In genomic region chr2:6832995-6833604, GRCh38 we compare ENCODE assay signal across 26 cellular contexts. TPM values are rescaled to one million over a fixed set of nuclear protein-coding genes. Genes with fewer than 3 reads are reported as not detected.
DNase-seq lines count a peak whose midpoint lies in the region; ATAC-seq, FAIRE-seq and TF ChIP-seq lines count a peak whose summit lies in the region.
"Had no signal": no experiment of that assay in that cellular context is flagged by ENCODE, and none has a peak within 500 bp of the region (broad histone marks: within the 10 kb centered on the region; RNA-seq: fewer than 3 reads in every experiment).

No MANE protein-coding gene starts in this region.

- no peaks in the 10 kb centered on the region for H3K9me2 ChIP-seq in MM.1S (replicated peaks; ENCODE audit: insufficient read depth, low read length)

- BruUV-seq in K562 (replicated peaks; lab: Mats Ljungman, UMichigan), result no TSS peak

- H3K4me1 Mint-ChIP-seq in activated naive CD4-positive, alpha-beta T cell treated with anti-CD3 and anti-CD28 coated beads, Interleukin-2, amount 50 U/mL, for 24 hours, result peaks cover 22% of the 10 kb centered on the region
- H3K4me1 Mint-ChIP-seq in stimulated activated naive B cell treated with anti-CD40 and anti-IgM and Interleukin-4, amounts not matched to agents 10 μg/mL and 1 μg/mL and 100 μg/mL, for 72 hours, result no peaks in the 10 kb centered on the region

- H3K4me3 ChIP-seq in MM.1S (ENCODE audit: low read length), result no peak overlapping the region
- H3K4me3 ChIP-seq in K562, result no peak overlapping the region
- H3K4me3 ChIP-seq: dorsolateral prefrontal cortex, MG63, mucosa of descending colon, skin epidermis, upper lobe of right lung had no signal

- ATAC-seq in K562, result no peak
- no peak for ATAC-seq in stimulated activated naive B cell treated with anti-CD40 and anti-IgM and Interleukin-4, amounts not matched to agents 10 μg/mL and 1 μg/mL and 100 μg/mL, for 72 hours (replicated peaks)
- no peak for ATAC-seq in esophagus mucosa
- ATAC-seq: left ventricle myocardium superior, mucosa of descending colon, SK-N-SH treated with all-trans-retinoic acid at 6 μM for 48 hours, upper lobe of right lung had no signal

- H3K27ac ChIP-seq in MM.1S (ENCODE audit: low read length) (no peak overlapping the region), K562 (ENCODE audit: extremely low read depth, low read depth, low read length) (no peak overlapping the region)
- H3K27ac ChIP-seq: dorsolateral prefrontal cortex, HL-60, neutrophil, RWPE1, skin epidermis, upper lobe of right lung had no signal

- H3K27me3 ChIP-seq in MM.1S (replicated peaks; ENCODE audit: insufficient read depth, low read length) (no peaks in the 10 kb centered on the region), K562 (ENCODE audit: control insufficient read depth in 2 of 2, insufficient read depth in 2 of 2, low read length in 2 of 2) (no peaks in the 10 kb centered on the region)
- H3K27me3 ChIP-seq: dorsolateral prefrontal cortex, MG63, neutrophil, upper lobe of right lung had no signal

- peaks cover 33% of the 10 kb centered on the region for H3K36me3 Mint-ChIP-seq in activated naive CD4-positive, alpha-beta T cell treated with anti-CD3 and anti-CD28 coated beads, Interleukin-2, amount 50 U/mL, for 24 hours
- peaks cover 6 to 18% of the 10 kb centered on the region in 2 donors for H3K36me3 Mint-ChIP-seq in stimulated activated naive B cell treated with anti-CD40 and anti-IgM and Interleukin-4, amounts not matched to agents 10 μg/mL and 1 μg/mL and 100 μg/mL, for 72 hours

- 0 out of 2 replicates have a peak overlapping the region, but pooled peaks have one; percentile 2 for H3K4me2 ChIP-seq in MM.1S (ENCODE audit: low read depth, low read length)
- H3K4me2 ChIP-seq in K562 (ENCODE audit: insufficient read depth, low read length), result no peak overlapping the region

- no peak for TF ChIP-seq POLR2A in K562 (conservative IDR thresholded peaks at IDR 0.05)

- intact Hi-C loops in K562 (cut with micrococcal nuclease), result no loop called here

- no peak for DNase-seq in activated naive CD4-positive, alpha-beta T cell (lab: John Stamatoyannopoulos, UW)
- DNase-seq in MM.1S (no peak), K562 (ENCODE audit: extremely low read depth in 1 of 4, low spot score in 3 of 4) (no peak), D721Med (ENCODE audit: insufficient read length, low spot score) (no peak), GM19238 (ENCODE audit: insufficient read length, low spot score) (no peak)
- DNase-seq in stimulated activated naive B cell treated with anti-CD40 and anti-IgM and Interleukin-4, amounts not matched to agents 10 μg/mL and 1 μg/mL and 100 μg/mL, for 72 hours, result no peak
- DNase-seq: activated CD4-positive, alpha-beta T cell treated with anti-CD3 and anti-CD28 coated beads for 1 hour; amygdala; dorsolateral prefrontal cortex; left ventricle myocardium superior; MG63; mucosa of descending colon; NCI-H1436 treated with DMSO at 0.1 percent for 48 hours; NCI-H2171 treated with DMSO at 0.1 percent for 48 hours; NCI-H526 treated with DMSO at 0.1 percent for 48 hours; stimulated activated CD4-positive, alpha-beta T cell treated with anti-CD3 and anti-CD28 coated beads, Interleukin-4, amount 100 ng/mL, for 1 hour; upper lobe of right lung had no signal

- H3K9ac ChIP-seq in MM.1S (ENCODE audit: low read length) (no peak overlapping the region), K562 (ENCODE audit: insufficient read depth in 1 of 2, low read depth in 2 of 2, low read length in 2 of 2) (no peak overlapping the region)

- in situ Hi-C loops in K562 (cut with MboI), result loop anchor here (25.0 kb wide), 1 partner anchor 179 kb away; no protein-coding TSS in a partner anchor

- no peaks in the 10 kb centered on the region for H3F3A ChIP-seq in MM.1S (ENCODE audit: insufficient read depth, low read length)

- no peak for TF ChIP-seq RAD21 in K562 (CRISPR knock-in tag; conservative IDR thresholded peaks at IDR 0.05 in 1 of 2, IDR thresholded peaks at IDR 0.05 in 1 of 2)

- peaks cover 42% of the 10 kb centered on the region for H3K9me3 Mint-ChIP-seq in activated naive CD4-positive, alpha-beta T cell treated with anti-CD3 and anti-CD28 coated beads, Interleukin-2, amount 50 U/mL, for 24 hours
- H3K9me3 Mint-ChIP-seq in stimulated activated naive B cell treated with anti-CD40 and anti-IgM and Interleukin-4, amounts not matched to agents 10 μg/mL and 1 μg/mL and 100 μg/mL, for 72 hours, result peaks cover 24 to 29% of the 10 kb centered on the region in 2 donors

- FAIRE-seq in K562 (lab: Jason Lieb, UNC) (no peak), D721Med (lab: Jason Lieb, UNC) (no peak)
- FAIRE-seq: GM18507, TTC549 had no signal

- no peaks in the 10 kb centered on the region for H3K4me1 ChIP-seq in MM.1S (ENCODE audit: low read length)
- peaks cover 0 to 6% of the 10 kb centered on the region in 2 experiments; a peak in 1 of 5 replicates for H3K4me1 ChIP-seq in K562 (replicated peaks in 1 of 2; ENCODE audit: control insufficient read depth in 2 of 2, insufficient read depth in 2 of 2, low read length in 2 of 2)
- H3K4me1 ChIP-seq: upper lobe of right lung had no signal

- CTCF ChIA-PET in K562 (lab: Yijun Ruan, JAX; ENCODE audit: low intra/inter-chr PET ratio), result no interaction called here

- TF ChIP-seq CTCF in MM.1S (IDR thresholded peaks at IDR 0.05; ENCODE audit: low read length), result no peak
- no peak for TF ChIP-seq CTCF in K562 (IDR thresholded peaks at IDR 0.05 in 2 of 3, conservative IDR thresholded peaks at IDR 0.05 in 1 of 3; ENCODE audit: insufficient read depth in 2 of 3, low read depth in 1 of 3, low read length in 3 of 3)
- no peak for TF ChIP-seq CTCF in D721Med (IDR thresholded peaks at IDR 0.05; ENCODE audit: insufficient read depth, missing control alignments)

- H3K9me3 ChIP-seq in MM.1S (replicated peaks; ENCODE audit: insufficient read depth, low read length) (no peaks in the 10 kb centered on the region), K562 (replicated peaks; ENCODE audit: control insufficient read depth, insufficient read depth, low read depth, low read length) (peaks cover 4% of the 10 kb centered on the region)
- H3K9me3 ChIP-seq: neutrophil, upper lobe of right lung had no signal

- peak overlapping the region; percentile 66 for H3K27ac Mint-ChIP-seq in activated naive CD4-positive, alpha-beta T cell treated with anti-CD3 and anti-CD28 coated beads, Interleukin-2, amount 50 U/mL, for 24 hours
- peak overlapping the region; percentile 84 for H3K27ac Mint-ChIP-seq in stimulated activated naive B cell treated with anti-CD40 and anti-IgM and Interleukin-4, amounts not matched to agents 10 μg/mL and 1 μg/mL and 100 μg/mL, for 72 hours

- POLR2A ChIA-PET in K562 (lab: Yijun Ruan, JAX), result interaction anchor here (0.7 kb wide), 1 partner anchor 51 kb away, joined by 3 read pairs; no protein-coding TSS in a partner anchor

- H3K9me1 ChIP-seq in K562 (ENCODE audit: control insufficient read depth, insufficient read depth, low read length), result no peaks in the 10 kb centered on the region

- no peaks in the 10 kb centered on the region for H3K79me2 ChIP-seq in MM.1S (ENCODE audit: low read length)
- H3K79me2 ChIP-seq in K562 (ENCODE audit: control insufficient read depth, insufficient read depth, low read length), result no peaks in the 10 kb centered on the region

- H2AFZ ChIP-seq in MM.1S (ENCODE audit: low read length) (no peak overlapping the region), K562 (ENCODE audit: low read depth, low read length) (no peak overlapping the region)

- H3K27me3 Mint-ChIP-seq in activated naive CD4-positive, alpha-beta T cell treated with anti-CD3 and anti-CD28 coated beads, Interleukin-2, amount 50 U/mL, for 24 hours, result no peaks in the 10 kb centered on the region
- H3K27me3 Mint-ChIP-seq in stimulated activated naive B cell treated with anti-CD40 and anti-IgM and Interleukin-4, amounts not matched to agents 10 μg/mL and 1 μg/mL and 100 μg/mL, for 72 hours, result no peaks in the 10 kb centered on the region

- H3K4me3 Mint-ChIP-seq in activated naive CD4-positive, alpha-beta T cell treated with anti-CD3 and anti-CD28 coated beads, Interleukin-2, amount 50 U/mL, for 24 hours, result peak overlapping the region; percentile 49
- H3K4me3 Mint-ChIP-seq in stimulated activated naive B cell treated with anti-CD40 and anti-IgM and Interleukin-4, amounts not matched to agents 10 μg/mL and 1 μg/mL and 100 μg/mL, for 72 hours, result peak overlapping the region in 1 of 2 donors; percentile 64

- TF ChIP-seq EP300 in K562 (IDR thresholded peaks at IDR 0.05; ENCODE audit: low read length), result no peak

- 100% methylated on average over 1 of the region's 2 CpGs for WGBS in K562 (ENCODE audit: insufficient coverage, low coverage, missing lambda C conversion rate)

- H4K20me1 ChIP-seq in MM.1S (ENCODE audit: insufficient read depth, low read length) (no peaks in the 10 kb centered on the region), K562 (replicated peaks; ENCODE audit: control insufficient read depth, insufficient read depth, low read length) (no peaks in the 10 kb centered on the region)

- H3K36me3 ChIP-seq in MM.1S (replicated peaks; ENCODE audit: insufficient read depth, low read length) (no peaks in the 10 kb centered on the region), K562 (ENCODE audit: control insufficient read depth, insufficient read depth, low read length) (no peaks in the 10 kb centered on the region)
- H3K36me3 ChIP-seq: MG63, neutrophil, upper lobe of right lung had no signal

RNA-seq across cellular contexts. Expression of gene CMPK2, which starts 32.6 kb away (rescaled TPM):
- 2.3 and 3.5 TPM in 2 replicates for total RNA-seq in K562 (2011; cell fraction: chromatin; rRNA removed; ENCODE audit: low replicate concordance)
- 2.3 and 2.8 TPM in 2 replicates for total RNA-seq in K562 (2011; cell fraction: nucleolus; rRNA removed)
- total RNA-seq in K562 (2011; cell fraction: nucleoplasm; rRNA removed), result 3.5 and 5.2 TPM in 2 replicates
- total RNA-seq in K562 (2014; rRNA removed), result 10.5 TPM in 2 replicates
- total RNA-seq in K562 (2014; rRNA removed; fragmentation: Illumina TruSeq; extraction: Trizol), result 5.0 and 5.3 TPM in 2 replicates
- total RNA-seq in K562 (2015; rRNA removed; fragmentation: Illumina TruSeq; extraction: Trizol), result 7.4 and 7.6 TPM in 2 replicates
- 7.2 and 7.9 TPM in 2 replicates for total RNA-seq in K562 (2021)
- polyA plus RNA-seq in K562 (2011; rRNA removed), result 3.5 and 4.3 TPM in 2 replicates
- polyA plus RNA-seq in K562 (2011; cell fraction: cytosol; rRNA removed), result 3.2 and 3.6 TPM in 2 replicates
- polyA plus RNA-seq in K562 (2011; cell fraction: nucleus; rRNA removed), result 5.6 and 6.6 TPM in 2 replicates
- 8.3 and 23.7 TPM in 2 replicates for polyA plus RNA-seq in K562 (2012)
- 5.3 and 6.5 TPM in 2 replicates for polyA plus RNA-seq in K562 (2014; fragmentation: Illumina TruSeq; extraction: Trizol)
- 1 to 10 TPM; 2.6 to 2.9 TPM for polyA plus RNA-seq in K562 (2014; fragmentation: Nextera tagmentation; extraction: Ambion mirVana)
- polyA plus RNA-seq in K562 (2014; rRNA removed), result 3.8 and 4.5 TPM in 2 replicates
- polyA minus RNA-seq in K562 (2011; rRNA and poly(A)+ RNA removed), result 2.9 and 4.3 TPM in 2 replicates
- polyA minus RNA-seq in K562 (2011; cell fraction: cytosol; rRNA and poly(A)+ RNA removed), result 2.9 and 3.3 TPM in 2 replicates
- polyA minus RNA-seq in K562 (2011; cell fraction: nucleus; rRNA and poly(A)+ RNA removed), result 3.4 and 5.2 TPM in 2 replicates
- 2.6 TPM for total RNA-seq in esophagus mucosa

RNA-seq across cellular contexts. Expression of gene RSAD2, which starts 44.5 kb away (rescaled TPM):
- 0.39 and 0.79 TPM in 2 replicates for total RNA-seq in K562 (2011; cell fraction: chromatin; rRNA removed; ENCODE audit: low replicate concordance)
- 0.50 and 0.53 TPM in 2 replicates for total RNA-seq in K562 (2011; cell fraction: nucleolus; rRNA removed)
- total RNA-seq in K562 (2011; cell fraction: nucleoplasm; rRNA removed), result 1.2 TPM in 1 of 2 replicates, not detected in the other
- 0.57 and 1.4 TPM in 2 replicates for total RNA-seq in K562 (2014; rRNA removed)
- total RNA-seq in K562 (2014; rRNA removed; fragmentation: Illumina TruSeq; extraction: Trizol), result 0.41 and 0.51 TPM in 2 replicates
- 0.51 and 0.68 TPM in 2 replicates for total RNA-seq in K562 (2015; rRNA removed; fragmentation: Illumina TruSeq; extraction: Trizol)
- 0.18 and 0.49 TPM in 2 replicates for total RNA-seq in K562 (2021)
- polyA plus RNA-seq in K562 (2011; rRNA removed), result 0.24 and 0.45 TPM in 2 replicates
- polyA plus RNA-seq in K562 (2011; cell fraction: cytosol; rRNA removed), result 0.06 and 0.15 TPM in 2 replicates
- polyA plus RNA-seq in K562 (2011; cell fraction: nucleus; rRNA removed), result 0.28 and 0.38 TPM in 2 replicates
- 0.46 and 1.1 TPM in 2 replicates for polyA plus RNA-seq in K562 (2012)
- polyA plus RNA-seq in K562 (2014; fragmentation: Illumina TruSeq; extraction: Trizol), result 0.15 and 0.37 TPM in 2 replicates
- under 1 TPM; 0.15 to 0.28 TPM for polyA plus RNA-seq in K562 (2014; fragmentation: Nextera tagmentation; extraction: Ambion mirVana)
- polyA plus RNA-seq in K562 (2014; rRNA removed), result 0.11 and 0.19 TPM in 2 replicates
- 0.63 and 0.75 TPM in 2 replicates for polyA minus RNA-seq in K562 (2011; rRNA and poly(A)+ RNA removed)
- polyA minus RNA-seq in K562 (2011; cell fraction: cytosol; rRNA and poly(A)+ RNA removed), result not detected in 2 replicates
- 0.94 and 1.00 TPM in 2 replicates for polyA minus RNA-seq in K562 (2011; cell fraction: nucleus; rRNA and poly(A)+ RNA removed)
- total RNA-seq in esophagus mucosa, result 1.6 TPM
